ENCODE assay signal across 9 cellular contexts in genomic region chr4:81040175-81040659, GRCh38. TPM values are rescaled to one million over a fixed set of nuclear protein-coding genes. Genes with fewer than 3 reads are reported as not detected.
DNase-seq lines count a peak whose midpoint lies in the region; ATAC-seq and TF ChIP-seq lines count a peak whose summit lies in the region.
"Had no signal": no experiment of that assay in that cellular context is flagged by ENCODE, and none has a peak within 500 bp of the region (broad histone marks: within the 10 kb centered on the region; RNA-seq: fewer than 3 reads in every experiment).

No MANE protein-coding gene starts in this region.

- no peaks in the 10 kb centered on the region for H3K4me1 ChIP-seq in Caco-2

- H3K36me3 Mint-ChIP-seq in Caco-2 (ENCODE audit: insufficient read depth, unreplicated experiment), result no peaks in the 10 kb centered on the region
- H3K36me3 Mint-ChIP-seq in memory B cell, result no peaks in the 10 kb centered on the region
- no peaks in the 10 kb centered on the region for H3K36me3 Mint-ChIP-seq in activated naive CD8-positive, alpha-beta T cell treated with anti-CD3 and anti-CD28 coated beads for 36 hours

- ATAC-seq in GM18907 (IDR thresholded peaks at IDR 0.05; ENCODE audit: unreplicated experiment), result peak; percentile 62
- peak; percentile 32 for ATAC-seq in memory B cell (ENCODE audit: low read depth)
- ATAC-seq in GM18873 (IDR thresholded peaks at IDR 0.05; ENCODE audit: low FRiP score, unreplicated experiment), result no peak

- H3K4me3 Mint-ChIP-seq in Caco-2 (ENCODE audit: unreplicated experiment), result no peak overlapping the region
- H3K4me3 Mint-ChIP-seq in memory B cell, result no peak overlapping the region
- no peak overlapping the region for H3K4me3 Mint-ChIP-seq in activated naive CD8-positive, alpha-beta T cell treated with anti-CD3 and anti-CD28 coated beads for 36 hours

- BruUV-seq in Caco-2 (replicated peaks; lab: Mats Ljungman, UMichigan), result no TSS peak

- H3K27me3 ChIP-seq in Caco-2 (replicated peaks; ENCODE audit: control insufficient read depth, insufficient read depth, low read length), result no peaks in the 10 kb centered on the region

- no peaks in the 10 kb centered on the region for H3K36me3 ChIP-seq in Caco-2 (ENCODE audit: control insufficient read depth, insufficient read depth, low read length)

- H3K9me3 Mint-ChIP-seq in Caco-2 (ENCODE audit: unreplicated experiment), result no peaks in the 10 kb centered on the region
- no peaks in the 10 kb centered on the region for H3K9me3 Mint-ChIP-seq in memory B cell
- H3K9me3 Mint-ChIP-seq in activated naive CD8-positive, alpha-beta T cell treated with anti-CD3 and anti-CD28 coated beads for 36 hours, result no peaks in the 10 kb centered on the region

- TF ChIP-seq CTCF in Caco-2 (IDR thresholded peaks at IDR 0.05; ENCODE audit: insufficient read depth in 1 of 2, low read depth in 1 of 2, low read length in 1 of 2, severe bottlenecking in 1 of 2, unreplicated experiment in 1 of 2), result peak; percentile 39 to 55

- intact Hi-C loops in Caco-2 (cut with micrococcal nuclease; ENCODE audit: unreplicated experiment), result loop anchor here (1.0 to 2.0 kb wide), 4 partner anchors 421 to 838 kb away; no protein-coding TSS in a partner anchor

- H3K9me3 ChIP-seq in Caco-2, result no peaks in the 10 kb centered on the region

- no peak overlapping the region for H3K4me3 ChIP-seq in Caco-2 (ENCODE audit: low read depth, low read length)

- no peaks in the 10 kb centered on the region for H3K4me1 Mint-ChIP-seq in Caco-2 (ENCODE audit: low read depth, unreplicated experiment)
- no peaks in the 10 kb centered on the region for H3K4me1 Mint-ChIP-seq in memory B cell
- H3K4me1 Mint-ChIP-seq in activated naive CD8-positive, alpha-beta T cell treated with anti-CD3 and anti-CD28 coated beads for 36 hours, result no peaks in the 10 kb centered on the region

- POLR2A ChIA-PET in Caco-2 (lab: Charles Lee), result no interaction called here

- H3K27ac Mint-ChIP-seq in Caco-2 (ENCODE audit: unreplicated experiment) (no peak overlapping the region), memory B cell (no peak overlapping the region)
- no peak overlapping the region for H3K27ac Mint-ChIP-seq in activated naive CD8-positive, alpha-beta T cell treated with anti-CD3 and anti-CD28 coated beads for 36 hours

- DNase-seq in Caco-2, result peak in 1 of 2 experiments; percentile 20
- DNase-seq in NCI-H1694 treated with DMSO at 0.1 percent for 48 hours (lab: John Stamatoyannopoulos, UW), result peak; percentile 37
- peak; percentile 20 for DNase-seq in brain pericyte (ENCODE audit: low read depth, low spot score)
- DNase-seq in memory B cell (ENCODE audit: low spot score in 2 of 2), result peak in 1 of 2 donors; percentile 48
- no peak for DNase-seq in activated naive CD8-positive, alpha-beta T cell treated with anti-CD3 and anti-CD28 coated beads for 36 hours
- no peak for DNase-seq in cortex of kidney (lab: John Stamatoyannopoulos, UW)

- H3K27me3 Mint-ChIP-seq in Caco-2 (ENCODE audit: insufficient read depth, unreplicated experiment) (peaks cover 2% of the 10 kb centered on the region), memory B cell (no peaks in the 10 kb centered on the region)
- peaks cover 15% of the 10 kb centered on the region for H3K27me3 Mint-ChIP-seq in activated naive CD8-positive, alpha-beta T cell treated with anti-CD3 and anti-CD28 coated beads for 36 hours

- CTCF ChIA-PET in Caco-2 (lab: Charles Lee), result interaction anchor here (0.9 to 1.0 kb wide), 2 partner anchors 50 to 677 kb away, joined by 3 to 5 read pairs; no protein-coding TSS in a partner anchor

RNA-seq across cellular contexts. Expression of gene BMP3, which starts 9.7 kb away (rescaled TPM):
- total RNA-seq in Caco-2 (2022), result not detected in 2 replicates
- total RNA-seq in activated naive CD8-positive, alpha-beta T cell treated with anti-CD3 and anti-CD28 coated beads for 36 hours, result not detected
- total RNA-seq: T-helper 1 cell treated with Interleukin-12 subunit alpha and Interleukin-12 subunit beta and Interleukin-4 antibody, amounts not matched to agents 30 ng/mL and 1 ng/mL, for 36 hours had no signal

Comparison
In these comparisons a context has a peak if more than half of its experiments do, and no peak if none do; other contexts are left out.
1. DNase-seq: peak in NCI-H1694 treated with DMSO at 0.1 percent for 48 hours (single experiment) and brain pericyte (single experiment); none in activated naive CD8-positive, alpha-beta T cell treated with anti-CD3 and anti-CD28 coated beads for 36 hours (single experiment) and cortex of kidney (single experiment).